8 cellular contexts compared by ENCODE assay signal in the genomic region with DNA sequence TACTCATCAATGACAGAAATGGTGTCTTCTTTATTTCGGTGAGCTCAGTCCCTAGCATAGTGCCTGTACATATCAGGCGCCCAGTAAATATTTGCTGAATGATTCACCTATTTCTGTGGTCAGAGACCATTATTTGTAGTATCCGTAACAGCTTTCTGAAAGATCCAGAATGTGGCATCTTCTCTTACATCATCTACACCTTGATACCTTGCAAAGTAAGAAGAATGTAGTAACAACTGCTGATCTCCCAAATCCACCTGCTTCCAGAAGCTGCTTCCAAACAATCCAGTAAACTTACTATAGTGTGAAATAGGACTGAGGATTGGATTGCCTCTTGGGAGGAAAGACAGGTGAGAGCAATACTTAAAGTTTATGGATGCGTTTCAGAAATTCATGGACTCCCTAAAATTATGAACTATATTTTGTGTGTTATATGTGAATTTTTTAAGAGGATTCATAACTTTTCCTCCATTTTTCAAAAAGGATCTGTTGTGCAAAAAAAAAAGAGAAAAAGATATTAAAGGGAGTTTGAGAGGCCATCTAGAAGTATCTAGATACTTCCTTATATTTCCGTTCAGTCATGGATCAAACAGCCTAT. TPM values are rescaled to one million over a fixed set of nuclear protein-coding genes. Genes with fewer than 3 reads are reported as not detected.
DNase-seq lines count a peak whose midpoint lies in the region; ATAC-seq and TF ChIP-seq lines count a peak whose summit lies in the region.

No MANE protein-coding gene starts in this region.

- WGBS in adrenal gland, 4 donors, result 84 to 89% (median 87%) methylated on average over 5 of the region's 5 CpGs
- 73% methylated on average over 5 of the region's 5 CpGs for WGBS in liver

- no peaks in the 10 kb centered on the region for H3K27me3 ChIP-seq in AG04450 (ENCODE audit: control insufficient read depth, insufficient read depth, low read length)
- H3K27me3 ChIP-seq in adrenal gland, result peaks cover 5% of the 10 kb centered on the region
- no peaks in the 10 kb centered on the region for H3K27me3 ChIP-seq in liver (ENCODE audit: control insufficient read depth in 4 of 4, insufficient read depth in 4 of 4, low read length in 3 of 4)
- no peaks in the 10 kb centered on the region for H3K27me3 ChIP-seq in vagina

- intact Hi-C loops in adrenal gland (cut with DNase I), result no loop called here
- intact Hi-C loops in vagina (cut with DNase I), result no loop called here

- H3K9me3 ChIP-seq in AG04450 (ENCODE audit: control insufficient read depth, insufficient read depth, low read length) (peaks cover 4% of the 10 kb centered on the region; the same call in 1 of the 2 replicates), adrenal gland (replicated peaks in 1 of 3) (no peaks in the 10 kb centered on the region), liver (ENCODE audit: control insufficient read depth in 4 of 4, low read length in 3 of 4) (no peaks in the 10 kb centered on the region), vagina (no peaks in the 10 kb centered on the region)

- DNase-seq in AG04450 (ENCODE audit: low read depth, low spot score), result no peak
- peak; percentile 45 for DNase-seq in HS-5 (ENCODE audit: low read depth)
- DNase-seq in adrenal gland, result no peak
- DNase-seq in vagina (ENCODE audit: extremely low spot score in 2 of 2), result no peak
- DNase-seq in amygdala (lab: John Stamatoyannopoulos, UW), result no peak
- DNase-seq in activated gamma-delta T cell treated with Interleukin-2 at 50 U/mL for 16 hours, result no peak

- POLR2A ChIA-PET in AG04450 (lab: Yijun Ruan, JAX), result interaction anchor here (1.0 to 1.3 kb wide), 4 partner anchors 26 to 155 kb away, joined by 3 to 9 read pairs (median 4); a partner anchor contains a TSS

- TF ChIP-seq POLR2A in adrenal gland (IDR thresholded peaks at IDR 0.05), result no peak
- TF ChIP-seq POLR2A in vagina (IDR thresholded peaks at IDR 0.05), result no peak

- ATAC-seq in GM18511 (IDR thresholded peaks at IDR 0.05; ENCODE audit: unreplicated experiment), result no peak

- H3K36me3 ChIP-seq in adrenal gland (replicated peaks in 1 of 2) (no peaks in the 10 kb centered on the region), liver (ENCODE audit: control insufficient read depth in 4 of 4, insufficient read depth in 3 of 4, low read depth in 1 of 4, low read length in 3 of 4) (peaks cover 0 to 2% (median under 1%) of the 10 kb centered on the region in 4 donors), vagina (no peaks in the 10 kb centered on the region)

- CTCF ChIA-PET in AG04450 (lab: Charles Lee), result interaction anchor here (1.0 to 1.6 kb wide), 4 partner anchors 9 to 28 kb away, joined by 3 to 10 read pairs (median 3); no protein-coding TSS in a partner anchor

- TF ChIP-seq RAD21 in liver (IDR thresholded peaks at IDR 0.05), result no peak

- H3K4me1 ChIP-seq in adrenal gland (replicated peaks in 1 of 2), result peaks cover 8 to 21% of the 10 kb centered on the region in 2 donors
- peaks cover 3 to 22% (median 15%) of the 10 kb centered on the region in 4 donors for H3K4me1 ChIP-seq in liver (ENCODE audit: control insufficient read depth in 4 of 4, insufficient read depth in 4 of 4, low read length in 3 of 4)
- H3K4me1 ChIP-seq in vagina, result peaks cover 12% of the 10 kb centered on the region

- H3K9ac ChIP-seq in liver (ENCODE audit: low read depth in 1 of 2, low read length in 2 of 2), result no peak overlapping the region

- peak overlapping the region; percentile 71 for H3K4me3 ChIP-seq in AG04450 (ENCODE audit: low read depth, low read length)
- peak overlapping the region in 1 of 4 donors; percentile 93 for H3K4me3 ChIP-seq in adrenal gland
- H3K4me3 ChIP-seq in liver (ENCODE audit: low read depth in 1 of 3, low read length in 3 of 3), result peak overlapping the region in 2 of 3 donors; percentile 45 to 70
- peak overlapping the region; percentile 58 to 90 for H3K4me3 ChIP-seq in vagina

- H3K27ac ChIP-seq in AG04450 (ENCODE audit: low read depth, low read length) (peak overlapping the region; percentile 92), adrenal gland (peak overlapping the region in 3 of 5 donors; percentile 58 to 98 (median 98)), liver (ENCODE audit: low read depth in 1 of 2, low read length in 2 of 2) (peak overlapping the region in 1 of 2 donors; percentile 81), vagina (no peak overlapping the region)

- no peak for TF ChIP-seq CTCF in AG04450 (IDR thresholded peaks at IDR 0.05; ENCODE audit: low read depth, low read length)
- no peak for TF ChIP-seq CTCF in adrenal gland (IDR thresholded peaks at IDR 0.05)
- TF ChIP-seq CTCF in liver (IDR thresholded peaks at IDR 0.05; ENCODE audit: low read depth, low read length, missing input control), result no peak
- no peak for TF ChIP-seq CTCF in vagina (IDR thresholded peaks at IDR 0.05)

TF ChIP-seq in liver, 16 proteins besides CTCF, POLR2A, EP300 and RAD21:
- TF ChIP-seq, protein P1, sequence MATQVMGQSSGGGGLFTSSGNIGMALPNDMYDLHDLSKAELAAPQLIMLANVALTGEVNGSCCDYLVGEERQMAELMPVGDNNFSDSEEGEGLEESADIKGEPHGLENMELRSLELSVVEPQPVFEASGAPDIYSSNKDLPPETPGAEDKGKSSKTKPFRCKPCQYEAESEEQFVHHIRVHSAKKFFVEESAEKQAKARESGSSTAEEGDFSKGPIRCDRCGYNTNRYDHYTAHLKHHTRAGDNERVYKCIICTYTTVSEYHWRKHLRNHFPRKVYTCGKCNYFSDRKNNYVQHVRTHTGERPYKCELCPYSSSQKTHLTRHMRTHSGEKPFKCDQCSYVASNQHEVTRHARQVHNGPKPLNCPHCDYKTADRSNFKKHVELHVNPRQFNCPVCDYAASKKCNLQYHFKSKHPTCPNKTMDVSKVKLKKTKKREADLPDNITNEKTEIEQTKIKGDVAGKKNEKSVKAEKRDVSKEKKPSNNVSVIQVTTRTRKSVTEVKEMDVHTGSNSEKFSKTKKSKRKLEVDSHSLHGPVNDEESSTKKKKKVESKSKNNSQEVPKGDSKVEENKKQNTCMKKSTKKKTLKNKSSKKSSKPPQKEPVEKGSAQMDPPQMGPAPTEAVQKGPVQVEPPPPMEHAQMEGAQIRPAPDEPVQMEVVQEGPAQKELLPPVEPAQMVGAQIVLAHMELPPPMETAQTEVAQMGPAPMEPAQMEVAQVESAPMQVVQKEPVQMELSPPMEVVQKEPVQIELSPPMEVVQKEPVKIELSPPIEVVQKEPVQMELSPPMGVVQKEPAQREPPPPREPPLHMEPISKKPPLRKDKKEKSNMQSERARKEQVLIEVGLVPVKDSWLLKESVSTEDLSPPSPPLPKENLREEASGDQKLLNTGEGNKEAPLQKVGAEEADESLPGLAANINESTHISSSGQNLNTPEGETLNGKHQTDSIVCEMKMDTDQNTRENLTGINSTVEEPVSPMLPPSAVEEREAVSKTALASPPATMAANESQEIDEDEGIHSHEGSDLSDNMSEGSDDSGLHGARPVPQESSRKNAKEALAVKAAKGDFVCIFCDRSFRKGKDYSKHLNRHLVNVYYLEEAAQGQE (IDR thresholded peaks at IDR 0.05), result no peak
- TF ChIP-seq SP1 (IDR thresholded peaks at IDR 0.05), result no peak
- TF ChIP-seq NR2F2 (IDR thresholded peaks at IDR 0.05), result no peak
- TF ChIP-seq JUND (IDR thresholded peaks at IDR 0.05), result peak in 1 of 2 donors; percentile 17
- TF ChIP-seq, protein P2, sequence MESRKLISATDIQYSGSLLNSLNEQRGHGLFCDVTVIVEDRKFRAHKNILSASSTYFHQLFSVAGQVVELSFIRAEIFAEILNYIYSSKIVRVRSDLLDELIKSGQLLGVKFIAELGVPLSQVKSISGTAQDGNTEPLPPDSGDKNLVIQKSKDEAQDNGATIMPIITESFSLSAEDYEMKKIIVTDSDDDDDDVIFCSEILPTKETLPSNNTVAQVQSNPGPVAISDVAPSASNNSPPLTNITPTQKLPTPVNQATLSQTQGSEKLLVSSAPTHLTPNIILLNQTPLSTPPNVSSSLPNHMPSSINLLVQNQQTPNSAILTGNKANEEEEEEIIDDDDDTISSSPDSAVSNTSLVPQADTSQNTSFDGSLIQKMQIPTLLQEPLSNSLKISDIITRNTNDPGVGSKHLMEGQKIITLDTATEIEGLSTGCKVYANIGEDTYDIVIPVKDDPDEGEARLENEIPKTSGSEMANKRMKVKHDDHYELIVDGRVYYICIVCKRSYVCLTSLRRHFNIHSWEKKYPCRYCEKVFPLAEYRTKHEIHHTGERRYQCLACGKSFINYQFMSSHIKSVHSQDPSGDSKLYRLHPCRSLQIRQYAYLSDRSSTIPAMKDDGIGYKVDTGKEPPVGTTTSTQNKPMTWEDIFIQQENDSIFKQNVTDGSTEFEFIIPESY (IDR thresholded peaks at IDR 0.05), result no peak
- no peak for TF ChIP-seq GABPA (IDR thresholded peaks at IDR 0.05 in 1 of 2, conservative IDR thresholded peaks at IDR 0.05 in 1 of 2)
- TF ChIP-seq HNF4A (conservative IDR thresholded peaks at IDR 0.05), result no peak

RNA-seq across cellular contexts. Expression of a gene that starts 0.9 kb away (rescaled TPM):
- polyA plus RNA-seq in AG04450 (2011; rRNA removed), result 12.5 and 14.0 TPM in 2 replicates
- 21.7 and 23.6 TPM in 2 replicates for polyA minus RNA-seq in AG04450 (2011; rRNA and poly(A)+ RNA removed)
- total RNA-seq in adrenal gland, result 10 to 100 TPM; 13.8 to 41.8 (median 28.5) TPM
- 10 to 100 TPM in 1 of 3 donors, 1 to 10 TPM in 2; 1.4 to 23.4 (median 2.4) TPM for polyA plus RNA-seq in adrenal gland
- 1 to 10 TPM; 6.0 to 7.3 TPM for total RNA-seq in liver
- polyA plus RNA-seq in liver, result 1 to 10 TPM; 2.4 to 2.8 TPM
- 16.2 TPM for total RNA-seq in vagina
